In genomic region chr1:54715493-54716298, GRCh38 we compare ENCODE assay signal across 8 cellular contexts. TPM values are rescaled to one million over a fixed set of nuclear protein-coding genes. Genes with fewer than 3 reads are reported as not detected.
DNase-seq lines count a peak whose midpoint lies in the region; ATAC-seq and TF ChIP-seq lines count a peak whose summit lies in the region.

TSS of gene TTC4 (plus strand) at chr1:54715861. CDS start at chr1:54715909, 48 bp downstream.

- peaks cover 30 to 35% (median 34%) of the 10 kb centered on the region in 3 donors for H3K4me1 Mint-ChIP-seq in T-cell
- peaks cover 14% of the 10 kb centered on the region for H3K4me1 Mint-ChIP-seq in type B pancreatic cell (ENCODE audit: unreplicated experiment)

- CTCF ChIA-PET in T-cell (lab: Charles Lee): interaction anchor here (0.6 to 2.0 kb wide), 5 partner anchors 8 to 788 kb away, joined by 3 to 9 read pairs (median 3); partner anchors contain the start of gene TTC22 (in 2 of the 2)

- peak within 1 kb of the TSS; percentile 72 for H3K4me3 ChIP-seq in GM12865 (ENCODE audit: low read depth, low read length)
- H3K4me3 ChIP-seq in heart right ventricle: peak within 1 kb of the TSS; percentile 65 to 99 (median 80)

- peaks cover 18% of the 10 kb centered on the region for H3K36me3 Mint-ChIP-seq in T-cell
- H3K36me3 Mint-ChIP-seq in type B pancreatic cell: peaks cover 10% of the 10 kb centered on the region

- ATAC-seq in HG02642 (IDR thresholded peaks at IDR 0.05; ENCODE audit: poor library complexity, unreplicated experiment) (peak; percentile 97), T-cell (replicated peaks in 1 of 4) (peak; percentile 98), heart right ventricle (peak; percentile 97 to 99 (median 99))

- peaks cover 0 to 20% (median 13%) of the 10 kb centered on the region in 9 donors for H3K4me1 ChIP-seq in heart right ventricle

- H3K4me3 Mint-ChIP-seq in T-cell (peak within 1 kb of the TSS; percentile 85 to 89 (median 88)), type B pancreatic cell (peak within 1 kb of the TSS; percentile 88)

- no peaks in the 10 kb centered on the region for H3K9me3 Mint-ChIP-seq in T-cell
- no peaks in the 10 kb centered on the region for H3K9me3 Mint-ChIP-seq in type B pancreatic cell

- no peaks in the 10 kb centered on the region for H3K27me3 Mint-ChIP-seq in T-cell
- H3K27me3 Mint-ChIP-seq in type B pancreatic cell: peaks cover 29% of the 10 kb centered on the region

- no peaks in the 10 kb centered on the region for H3K27me3 ChIP-seq in heart right ventricle

- POLR2A ChIA-PET in T-cell (lab: Charles Lee): interaction anchor here in 1 of 2 donors (1.1 kb wide), 1 partner anchor 9 kb away, joined by 3 read pairs; no protein-coding TSS in a partner anchor

- WGBS in adipose tissue, 3 donors: 0 to 1% (median 1%) methylated on average over 48 to 51 of the region's 51 CpGs
- WGBS in heart right ventricle, 2 donors: 1% methylated on average over 51 of the region's 51 CpGs

- DNase-seq in GM12865 (ENCODE audit: low read depth): peak; percentile 89
- peak; percentile 86 for DNase-seq in NCI-H1105 treated with DMSO at 0.1 percent for 48 hours (lab: John Stamatoyannopoulos, UW)
- DNase-seq in T-cell: peak; percentile 61 to 87 (median 76)
- DNase-seq in heart right ventricle: peak; percentile 75 to 86
- DNase-seq in posterior cingulate gyrus: peak; percentile 76 to 98 (median 86)
- DNase-seq in type B pancreatic cell (ENCODE audit: extremely low spot score, unreplicated experiment): peak; percentile 87

- peaks cover 0 to 36% (median 11%) of the 10 kb centered on the region in 9 donors for H3K36me3 ChIP-seq in heart right ventricle

- H3K27ac ChIP-seq in adipose tissue (ENCODE audit: low read depth, low read length) (no peak within 1 kb of the TSS), heart right ventricle (peak within 1 kb of the TSS in 9 of 10 donors; percentile 54 to 85 (median 78))

- TF ChIP-seq CTCF in GM12865 (IDR thresholded peaks at IDR 0.05; ENCODE audit: insufficient read depth, low read depth, low read length, missing control alignments) (no peak), heart right ventricle (IDR thresholded peaks at IDR 0.05) (peak in 3 of 9 donors; percentile 17 to 26 (median 19)), type B pancreatic cell (conservative IDR thresholded peaks at IDR 0.05) (no peak)

- intact Hi-C loops in heart right ventricle (cut with DNase I): loop anchor here in 3 of 10 donors (2.0 to 10.0 kb wide), 5 partner anchors 45 to 661 kb away; partner anchors contain the start of genes ACOT11 (in 1 of the 3), TCEANC2 (in 1 of the 3) and TMEM59 (in 1 of the 3)
- intact Hi-C loops in posterior cingulate gyrus (cut with DNase I): loop anchor here (2.0 kb wide), 1 partner anchor 49 kb away; the partner anchor contains the start of gene PARS2

- H3K9me3 ChIP-seq in heart right ventricle: no peaks in the 10 kb centered on the region

- peak within 1 kb of the TSS; percentile 75 to 93 for H3K27ac Mint-ChIP-seq in T-cell
- H3K27ac Mint-ChIP-seq in type B pancreatic cell: peak within 1 kb of the TSS; percentile 63

RNA-seq across cellular contexts. Expression of gene TTC4, which starts in this region (rescaled TPM):
- total RNA-seq in T-cell: 10 to 100 TPM in 4 of 5 donors, 1 to 10 TPM in 1; 9.6 to 25.1 (median 22.2) TPM
- 10 to 100 TPM in 2 of 3 donors, 1 to 10 TPM in 1; 8.1 to 13.5 (median 13.1) TPM for polyA plus RNA-seq in adipose tissue
- total RNA-seq in heart right ventricle: 10 to 100 TPM; 12.0 to 17.0 (median 15.1) TPM
- polyA plus RNA-seq in heart right ventricle: 10 to 100 TPM; 13.8 to 20.9 TPM
- 21.4 and 25.8 TPM in 2 replicates for total RNA-seq in type B pancreatic cell (ENCODE audit: low replicate concordance)
